ENCODE assay signal across 1 cellular context in the genomic region with DNA sequence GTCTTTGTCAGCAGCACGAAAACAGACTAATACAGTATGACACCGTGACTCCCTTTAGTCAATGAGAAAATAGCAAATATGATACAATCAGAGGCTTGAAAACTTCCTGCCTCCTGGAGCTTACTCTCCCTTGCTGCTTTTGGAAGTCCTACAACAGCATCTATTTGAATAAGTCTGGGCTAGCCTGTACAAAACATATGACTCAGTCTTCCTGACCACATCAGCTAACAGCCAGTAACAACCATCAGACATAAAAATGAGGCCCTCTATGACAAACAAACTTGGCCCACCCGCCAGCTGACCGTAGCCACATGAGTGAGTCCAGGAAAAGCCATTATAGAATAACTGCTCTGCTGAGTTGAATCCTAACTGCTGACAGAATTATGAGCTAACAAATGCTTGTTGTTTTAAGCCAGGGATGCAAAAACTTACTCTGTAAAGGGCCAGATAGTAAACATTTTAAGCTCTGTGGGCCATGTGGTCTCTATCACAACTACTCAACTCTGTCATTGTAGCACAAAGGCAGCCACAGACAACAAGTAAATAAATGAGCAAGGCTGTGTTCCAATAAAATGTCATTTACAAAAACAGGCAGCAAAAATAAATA.
TF ChIP-seq lines count a peak whose summit lies in the region.

No MANE protein-coding gene starts in this region.

TF ChIP-seq in GM23338, 12 proteins besides CTCF, POLR2A, EP300 and RAD21 (continued from another document):
- TF ChIP-seq, protein P1, sequence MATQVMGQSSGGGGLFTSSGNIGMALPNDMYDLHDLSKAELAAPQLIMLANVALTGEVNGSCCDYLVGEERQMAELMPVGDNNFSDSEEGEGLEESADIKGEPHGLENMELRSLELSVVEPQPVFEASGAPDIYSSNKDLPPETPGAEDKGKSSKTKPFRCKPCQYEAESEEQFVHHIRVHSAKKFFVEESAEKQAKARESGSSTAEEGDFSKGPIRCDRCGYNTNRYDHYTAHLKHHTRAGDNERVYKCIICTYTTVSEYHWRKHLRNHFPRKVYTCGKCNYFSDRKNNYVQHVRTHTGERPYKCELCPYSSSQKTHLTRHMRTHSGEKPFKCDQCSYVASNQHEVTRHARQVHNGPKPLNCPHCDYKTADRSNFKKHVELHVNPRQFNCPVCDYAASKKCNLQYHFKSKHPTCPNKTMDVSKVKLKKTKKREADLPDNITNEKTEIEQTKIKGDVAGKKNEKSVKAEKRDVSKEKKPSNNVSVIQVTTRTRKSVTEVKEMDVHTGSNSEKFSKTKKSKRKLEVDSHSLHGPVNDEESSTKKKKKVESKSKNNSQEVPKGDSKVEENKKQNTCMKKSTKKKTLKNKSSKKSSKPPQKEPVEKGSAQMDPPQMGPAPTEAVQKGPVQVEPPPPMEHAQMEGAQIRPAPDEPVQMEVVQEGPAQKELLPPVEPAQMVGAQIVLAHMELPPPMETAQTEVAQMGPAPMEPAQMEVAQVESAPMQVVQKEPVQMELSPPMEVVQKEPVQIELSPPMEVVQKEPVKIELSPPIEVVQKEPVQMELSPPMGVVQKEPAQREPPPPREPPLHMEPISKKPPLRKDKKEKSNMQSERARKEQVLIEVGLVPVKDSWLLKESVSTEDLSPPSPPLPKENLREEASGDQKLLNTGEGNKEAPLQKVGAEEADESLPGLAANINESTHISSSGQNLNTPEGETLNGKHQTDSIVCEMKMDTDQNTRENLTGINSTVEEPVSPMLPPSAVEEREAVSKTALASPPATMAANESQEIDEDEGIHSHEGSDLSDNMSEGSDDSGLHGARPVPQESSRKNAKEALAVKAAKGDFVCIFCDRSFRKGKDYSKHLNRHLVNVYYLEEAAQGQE (IDR thresholded peaks at IDR 0.05; ENCODE audit: unreplicated experiment) = no peak
- TF ChIP-seq POLR2AphosphoS5 (IDR thresholded peaks at IDR 0.05; ENCODE audit: low read depth) = no peak
- no peak for TF ChIP-seq ZNF114 (CRISPR knock-in tag; IDR thresholded peaks at IDR 0.05)
- no peak for TF ChIP-seq CREB1 (CRISPR knock-in tag; IDR thresholded peaks at IDR 0.05; ENCODE audit: low read depth)
- no peak for TF ChIP-seq STAT1 (IDR thresholded peaks at IDR 0.05; ENCODE audit: unreplicated experiment)
- TF ChIP-seq, protein P2, sequence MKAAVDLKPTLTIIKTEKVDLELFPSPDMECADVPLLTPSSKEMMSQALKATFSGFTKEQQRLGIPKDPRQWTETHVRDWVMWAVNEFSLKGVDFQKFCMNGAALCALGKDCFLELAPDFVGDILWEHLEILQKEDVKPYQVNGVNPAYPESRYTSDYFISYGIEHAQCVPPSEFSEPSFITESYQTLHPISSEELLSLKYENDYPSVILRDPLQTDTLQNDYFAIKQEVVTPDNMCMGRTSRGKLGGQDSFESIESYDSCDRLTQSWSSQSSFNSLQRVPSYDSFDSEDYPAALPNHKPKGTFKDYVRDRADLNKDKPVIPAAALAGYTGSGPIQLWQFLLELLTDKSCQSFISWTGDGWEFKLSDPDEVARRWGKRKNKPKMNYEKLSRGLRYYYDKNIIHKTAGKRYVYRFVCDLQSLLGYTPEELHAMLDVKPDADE (IDR thresholded peaks at IDR 0.05) = no peak
- no peak for TF ChIP-seq NANOG (IDR thresholded peaks at IDR 0.05; ENCODE audit: borderline replicate concordance)
- TF ChIP-seq EZH2phosphoT487 (IDR thresholded peaks at IDR 0.05; ENCODE audit: unreplicated experiment) = no peak
- no peak for TF ChIP-seq JUNB (IDR thresholded peaks at IDR 0.05; ENCODE audit: unreplicated experiment)
